Comparison of ENCODE assay signal across 8 cellular contexts in the genomic region with DNA sequence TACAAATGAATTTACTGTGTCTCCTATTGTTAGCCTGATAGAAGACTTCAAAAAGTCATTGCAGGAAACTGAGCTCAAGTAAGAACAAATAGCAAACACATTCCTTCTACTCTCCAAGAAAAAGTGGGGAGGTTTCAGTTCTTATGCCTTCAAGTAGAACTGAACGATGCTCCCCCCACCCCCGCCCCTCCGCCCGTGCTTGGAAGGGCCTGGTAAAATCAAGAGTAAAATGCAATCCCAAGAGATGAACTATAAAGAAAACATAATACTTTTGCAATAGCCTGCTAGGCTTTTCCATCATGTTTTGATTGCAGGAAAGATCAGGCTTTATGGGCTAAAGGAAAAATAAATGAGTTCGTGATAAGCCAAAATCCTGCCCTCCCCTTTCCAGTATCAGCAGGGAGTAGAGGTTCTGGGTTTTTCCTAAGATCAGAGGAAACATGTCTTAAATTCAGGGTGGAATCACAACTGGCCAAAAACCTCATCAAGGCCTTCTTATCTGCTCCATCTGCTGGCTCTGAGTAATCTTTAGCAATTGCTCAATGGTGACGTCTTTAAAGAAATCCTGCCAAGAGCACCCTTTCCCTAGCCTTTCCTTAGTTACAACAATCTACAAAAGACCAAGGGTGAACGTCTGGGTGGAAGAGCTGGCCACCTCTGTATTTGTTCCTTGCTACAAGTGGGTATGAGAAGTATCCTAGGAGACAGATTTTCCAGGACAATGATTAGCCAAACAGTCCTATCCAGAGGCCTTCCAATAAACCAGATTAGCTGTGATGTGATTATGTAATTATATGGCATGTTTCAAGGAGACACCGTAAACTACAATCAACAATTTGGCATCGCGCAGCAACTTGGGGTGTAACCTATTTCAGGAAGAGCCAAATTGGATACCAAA.
A peak's percentile ranks its signal among the peaks of the same experiment; 100 is the strongest.
DNase-seq lines count a peak whose midpoint lies in the region; ATAC-seq and TF ChIP-seq lines count a peak whose summit lies in the region.

No MANE protein-coding gene starts in this region.

- no peaks in the 10 kb centered on the region; the same call in 1 of the 2 replicates for H3K36me3 Mint-ChIP-seq in HFFc6 (ENCODE audit: low read depth)
- H3K36me3 Mint-ChIP-seq in CD8-positive, alpha-beta T cell: no peaks in the 10 kb centered on the region

- peak; percentile 90 for ATAC-seq in Right ventricle myocardium superior (ENCODE audit: poor library complexity)
- ATAC-seq in GM18909 (IDR thresholded peaks at IDR 0.05; ENCODE audit: poor library complexity, unreplicated experiment): no peak
- ATAC-seq in CD8-positive, alpha-beta T cell: no peak
- no peak for ATAC-seq in HG02884 (IDR thresholded peaks at IDR 0.05; ENCODE audit: unreplicated experiment)

- no peaks in the 10 kb centered on the region for H3K9me3 Mint-ChIP-seq in HFFc6
- no peaks in the 10 kb centered on the region for H3K9me3 Mint-ChIP-seq in CD8-positive, alpha-beta T cell

- WGBS in stomach, 5 donors: 38 to 59% (median 51%) methylated on average over 10 of the region's 10 CpGs

- POLR2A ChIA-PET in CD8-positive, alpha-beta T cell (lab: Charles Lee): no interaction called here

- CTCF ChIA-PET in CD8-positive, alpha-beta T cell (lab: Charles Lee): no interaction called here

- no peaks in the 10 kb centered on the region for H3K9me3 ChIP-seq in stomach
- H3K9me3 ChIP-seq in CD8-positive, alpha-beta T cell (ENCODE audit: low read length): no peaks in the 10 kb centered on the region

- TF ChIP-seq CTCF in HFFc6 (IDR thresholded peaks at IDR 0.05): no peak
- no peak for TF ChIP-seq CTCF in stomach (IDR thresholded peaks at IDR 0.05)
- no peak for TF ChIP-seq CTCF in CD8-positive, alpha-beta T cell (IDR thresholded peaks at IDR 0.05)

- no peaks in the 10 kb centered on the region for H3K27me3 Mint-ChIP-seq in HFFc6 (ENCODE audit: insufficient read depth)
- no peaks in the 10 kb centered on the region for H3K27me3 Mint-ChIP-seq in CD8-positive, alpha-beta T cell (ENCODE audit: low read depth)

- peaks cover 0 to 9% (median 3%) of the 10 kb centered on the region in 4 donors for H3K4me1 ChIP-seq in stomach
- H3K4me1 ChIP-seq in CD8-positive, alpha-beta T cell (ENCODE audit: insufficient read depth, low read length): no peaks in the 10 kb centered on the region

- H3K27ac Mint-ChIP-seq in HFFc6: peak overlapping the region; percentile 95
- no peak overlapping the region for H3K27ac Mint-ChIP-seq in CD8-positive, alpha-beta T cell

- no peak for TF ChIP-seq POLR2A in stomach (IDR thresholded peaks at IDR 0.05)

- no peak for TF ChIP-seq EP300 in stomach (IDR thresholded peaks at IDR 0.05)

- DNase-seq in HFFc6: peak; percentile 85
- DNase-seq in SKM-1 (lab: John Stamatoyannopoulos, UW; ENCODE audit: unreplicated experiment): peak; percentile 22
- DNase-seq in Right ventricle myocardium superior: peak; percentile 51
- DNase-seq in stomach: no peak
- no peak for DNase-seq in CD8-positive, alpha-beta T cell
- DNase-seq in hepatic stellate cell (ENCODE audit: low spot score): no peak

- H3K4me3 Mint-ChIP-seq in HFFc6: peak overlapping the region; percentile 57
- no peak overlapping the region for H3K4me3 Mint-ChIP-seq in CD8-positive, alpha-beta T cell

- H3K4me1 Mint-ChIP-seq in HFFc6 (ENCODE audit: low read depth): peaks cover 32% of the 10 kb centered on the region
- no peaks in the 10 kb centered on the region for H3K4me1 Mint-ChIP-seq in CD8-positive, alpha-beta T cell (ENCODE audit: low read depth)

- no peaks in the 10 kb centered on the region for H3K27me3 ChIP-seq in stomach
- no peaks in the 10 kb centered on the region for H3K27me3 ChIP-seq in CD8-positive, alpha-beta T cell (ENCODE audit: insufficient read depth, low read length)

- H3K27ac ChIP-seq in stomach: peak overlapping the region; percentile 17 to 81 (median 66)
- H3K27ac ChIP-seq in CD8-positive, alpha-beta T cell (ENCODE audit: low read depth, low read length): no peak overlapping the region

- H3K36me3 ChIP-seq in stomach: no peaks in the 10 kb centered on the region
- no peaks in the 10 kb centered on the region for H3K36me3 ChIP-seq in CD8-positive, alpha-beta T cell (ENCODE audit: insufficient read depth, low read length)

- intact Hi-C loops in Right ventricle myocardium superior (cut with DNase I) (no loop called here), stomach (cut with DNase I; ENCODE audit: low total_unique reads) (no loop called here)
- intact Hi-C loops in CD8-positive, alpha-beta T cell (cut with DNase I, micrococcal nuclease): no loop called here

- no peak overlapping the region for H3K4me3 ChIP-seq in stomach
- no peak overlapping the region for H3K4me3 ChIP-seq in CD8-positive, alpha-beta T cell (ENCODE audit: low read depth, low read length)

Comparison
In these comparisons a context has a peak if more than half of its experiments do, and no peak if none do; other contexts are left out.
1. DNase-seq: peak in HFFc6 (single experiment), SKM-1 (single experiment) and Right ventricle myocardium superior (single experiment); none in stomach (single experiment), CD8-positive, alpha-beta T cell (0 of 7) and hepatic stellate cell (single experiment).